Comparison of ENCODE assay signal across 29 cellular contexts in genomic region chr14:84541008-84541407, GRCh38.
"Had no signal": no experiment of that assay in that cellular context is flagged by ENCODE, and none has a peak within 500 bp of the region (broad histone marks: within the 10 kb centered on the region; RNA-seq: fewer than 3 reads in every experiment).

No MANE protein-coding gene starts in this region.

- H3K4me1 Mint-ChIP-seq: stimulated activated effector memory CD8-positive, alpha-beta T cell treated with anti-CD3 and anti-CD28 coated beads, Interleukin-12 subunit alpha, Interleukin-12 subunit beta, amount 100 ng/mL, for 72 hours; stimulated activated memory B cell treated with anti-CD40 and anti-IgM and Interleukin-4, amounts not matched to agents 10 μg/mL and 1 μg/mL and 100 μg/mL, for 72 hours; stimulated activated naive B cell treated with anti-CD40 and anti-IgM and Interleukin-4, amounts not matched to agents 10 μg/mL and 1 μg/mL and 100 μg/mL, for 72 hours; stimulated activated naive CD8-positive, alpha-beta T cell treated with anti-CD3 and anti-CD28 coated beads, Interleukin-15, amount 100 ng/mL, for 72 hours had no signal

- H3K36me3 Mint-ChIP-seq: stimulated activated effector memory CD8-positive, alpha-beta T cell treated with anti-CD3 and anti-CD28 coated beads, Interleukin-12 subunit alpha, Interleukin-12 subunit beta, amount 100 ng/mL, for 72 hours; stimulated activated memory B cell treated with anti-CD40 and anti-IgM and Interleukin-4, amounts not matched to agents 10 μg/mL and 1 μg/mL and 100 μg/mL, for 72 hours; stimulated activated naive B cell treated with anti-CD40 and anti-IgM and Interleukin-4, amounts not matched to agents 10 μg/mL and 1 μg/mL and 100 μg/mL, for 72 hours; type B pancreatic cell had no signal

- H3K27me3 Mint-ChIP-seq: stimulated activated memory B cell treated with anti-CD40 and anti-IgM and Interleukin-4, amounts not matched to agents 10 μg/mL and 1 μg/mL and 100 μg/mL, for 72 hours; stimulated activated naive B cell treated with anti-CD40 and anti-IgM and Interleukin-4, amounts not matched to agents 10 μg/mL and 1 μg/mL and 100 μg/mL, for 72 hours; stimulated activated naive CD8-positive, alpha-beta T cell treated with anti-CD3 and anti-CD28 coated beads, Interleukin-15, amount 100 ng/mL, for 72 hours; stimulated activated naive CD8-positive, alpha-beta T cell treated with anti-CD3 and anti-CD28 coated beads, Interleukin-15, Interleukin-2, amounts not matched to agents 100 ng/mL and 50 ng/mL, for 24 hours had no signal

- DNase-seq: stimulated activated CD4-positive, alpha-beta T cell treated with anti-CD3 and anti-CD28 coated beads, Interleukin-2, amount 100 ng/mL, for 48 hours; stimulated activated CD4-positive, alpha-beta T cell treated with anti-CD3 and anti-CD28 coated beads, Interleukin-4, amount 100 ng/mL, for 1 hour; stimulated activated CD4-positive, alpha-beta T cell treated with anti-CD3 and anti-CD28 coated beads, Interleukin-4, amount 100 ng/mL, for 24 hours; stimulated activated CD4-positive, alpha-beta T cell treated with anti-CD3 and anti-CD28 coated beads, Interleukin-4, amount 100 ng/mL, for 4 hours; stimulated activated CD8-positive, alpha-beta memory T cell treated with anti-CD3 and anti-CD28 coated beads, Interleukin-4, amount 100 ng/mL, for 48 hours; stimulated activated naive B cell treated with anti-CD40 and anti-IgM and Interleukin-4, amounts not matched to agents 10 μg/mL and 1 μg/mL and 100 μg/mL, for 72 hours; stimulated activated naive CD4-positive, alpha-beta T cell; stimulated activated naive CD4-positive, alpha-beta T cell treated with Interleukin-2 at 50 U/mL for 16 hours; stimulated activated naive CD8-positive, alpha-beta T cell treated with anti-CD3 and anti-CD28 coated beads, Interleukin-15, amount 100 ng/mL, for 72 hours; stimulated activated naive CD8-positive, alpha-beta T cell treated with anti-CD3 and anti-CD28 coated beads, Interleukin-15, Interleukin-2, amounts not matched to agents 100 U/mL and 50 U/mL, for 24 hours; stomach; substantia nigra; testis; thyroid gland; tibial artery; transverse colon; trophoblast cell; upper lobe of left lung; upper lobe of right lung; uterus had no signal

- FAIRE-seq: urothelium cell line had no signal

- H3K9me3 ChIP-seq: stomach, suprapubic skin, testis, thoracic aorta, thyroid gland, tibial artery, tibial nerve, transverse colon, upper lobe of left lung, upper lobe of right lung, uterus, vagina had no signal

- H3K36me3 ChIP-seq: stomach, suprapubic skin, thoracic aorta, thyroid gland, tibial artery, tibial nerve, transverse colon, upper lobe of left lung, upper lobe of right lung, uterus, vagina had no signal

- H3K4me3 ChIP-seq: stomach, suprapubic skin, testis, thoracic aorta, thyroid gland, tibial artery, tibial nerve, transverse colon, upper lobe of left lung, upper lobe of right lung, uterus, vagina had no signal

- H3K4me3 Mint-ChIP-seq: stimulated activated effector memory CD8-positive, alpha-beta T cell treated with anti-CD3 and anti-CD28 coated beads, Interleukin-12 subunit alpha, Interleukin-12 subunit beta, amount 100 ng/mL, for 72 hours; stimulated activated memory B cell treated with anti-CD40 and anti-IgM and Interleukin-4, amounts not matched to agents 10 μg/mL and 1 μg/mL and 100 μg/mL, for 72 hours; stimulated activated naive B cell treated with anti-CD40 and anti-IgM and Interleukin-4, amounts not matched to agents 10 μg/mL and 1 μg/mL and 100 μg/mL, for 72 hours; stimulated activated naive CD8-positive, alpha-beta T cell treated with anti-CD3 and anti-CD28 coated beads, Interleukin-15, amount 100 ng/mL, for 72 hours; stimulated activated naive CD8-positive, alpha-beta T cell treated with anti-CD3 and anti-CD28 coated beads, Interleukin-15, Interleukin-2, amounts not matched to agents 100 ng/mL and 50 ng/mL, for 24 hours; type B pancreatic cell had no signal

- H3K27ac ChIP-seq: stomach, suprapubic skin, testis, thoracic aorta, thyroid gland, tibial artery, tibial nerve, transverse colon, upper lobe of left lung, upper lobe of right lung, uterus, vagina had no signal

- H3K27me3 ChIP-seq: stomach, suprapubic skin, testis, thyroid gland, tibial artery, tibial nerve, transverse colon, upper lobe of left lung, upper lobe of right lung, uterus, vagina had no signal

- H3K9me3 Mint-ChIP-seq: stimulated activated memory B cell treated with anti-CD40 and anti-IgM and Interleukin-4, amounts not matched to agents 10 μg/mL and 1 μg/mL and 100 μg/mL, for 72 hours; type B pancreatic cell had no signal

- ATAC-seq: stimulated activated effector memory CD8-positive, alpha-beta T cell treated with anti-CD3 and anti-CD28 coated beads, Interleukin-12 subunit alpha, Interleukin-12 subunit beta, amount 100 ng/mL, for 72 hours; stimulated activated memory B cell treated with anti-CD40 and anti-IgM and Interleukin-4, amounts not matched to agents 10 μg/mL and 1 μg/mL and 100 μg/mL, for 72 hours; stimulated activated naive B cell treated with anti-CD40 and anti-IgM and Interleukin-4, amounts not matched to agents 10 μg/mL and 1 μg/mL and 100 μg/mL, for 72 hours; stimulated activated naive CD8-positive, alpha-beta T cell treated with anti-CD3 and anti-CD28 coated beads, Interleukin-15, amount 100 ng/mL, for 72 hours; stimulated activated naive CD8-positive, alpha-beta T cell treated with anti-CD3 and anti-CD28 coated beads, Interleukin-15, Interleukin-2, amounts not matched to agents 100 U/mL and 50 U/mL, for 24 hours; upper lobe of right lung had no signal

- H3K4me1 ChIP-seq: stomach, suprapubic skin, thyroid gland, tibial artery, transverse colon, upper lobe of left lung, upper lobe of right lung, uterus, vagina had no signal

- H3K27ac Mint-ChIP-seq: stimulated activated effector memory CD8-positive, alpha-beta T cell treated with anti-CD3 and anti-CD28 coated beads, Interleukin-12 subunit alpha, Interleukin-12 subunit beta, amount 100 ng/mL, for 72 hours; stimulated activated memory B cell treated with anti-CD40 and anti-IgM and Interleukin-4, amounts not matched to agents 10 μg/mL and 1 μg/mL and 100 μg/mL, for 72 hours; stimulated activated naive B cell treated with anti-CD40 and anti-IgM and Interleukin-4, amounts not matched to agents 10 μg/mL and 1 μg/mL and 100 μg/mL, for 72 hours; stimulated activated naive CD8-positive, alpha-beta T cell treated with anti-CD3 and anti-CD28 coated beads, Interleukin-15, amount 100 ng/mL, for 72 hours; stimulated activated naive CD8-positive, alpha-beta T cell treated with anti-CD3 and anti-CD28 coated beads, Interleukin-15, Interleukin-2, amounts not matched to agents 100 ng/mL and 50 ng/mL, for 24 hours; type B pancreatic cell had no signal
